ENCODE assay signal across 22 cellular contexts in genomic region chr15:68508485-68509189, GRCh38.
"Had no signal": no experiment of that assay in that cellular context is flagged by ENCODE, and none has a peak within 500 bp of the region (broad histone marks: within the 10 kb centered on the region; RNA-seq: fewer than 3 reads in every experiment).

No MANE protein-coding gene starts in this region.

- H3K4me3 ChIP-seq: lung, skin epidermis had no signal

- ATAC-seq: activated CD8-positive, alpha-beta T cell treated with anti-CD3 and anti-CD28 coated beads, Interleukin-2, amount 10 ng/mL, durations not matched to agents 7 days and 5 days; esophagus mucosa; left colon; sciatic nerve; stimulated activated memory B cell treated with anti-CD40 and anti-IgM and Interleukin-4, amounts not matched to agents 10 μg/mL and 1 μg/mL and 100 μg/mL, for 72 hours; stimulated activated naive CD8-positive, alpha-beta T cell treated with anti-CD3 and anti-CD28 coated beads, Interleukin-15, amount 100 ng/mL, for 72 hours had no signal

- H3K36me3 ChIP-seq: brain microvascular endothelial cell had no signal

- H3K27ac ChIP-seq: brain microvascular endothelial cell, skin epidermis had no signal

- H3K27me3 ChIP-seq: brain microvascular endothelial cell had no signal

- DNase-seq: activated B cell treated with CpG ODN at 0.5 μM for 24 hours; activated effector memory CD4-positive, alpha-beta T cell treated with anti-CD3 and anti-CD28 coated beads, Interleukin-2, amount 50 U/mL, for 16 hours; activated naive CD4-positive, alpha-beta T cell treated with anti-CD3 and anti-CD28 coated beads for 36 hours; activated naive CD8-positive, alpha-beta T cell treated with anti-CD3 and anti-CD28 coated beads for 36 hours; brain microvascular endothelial cell; caudate nucleus; cortex of kidney; foreskin fibroblast; immature natural killer cell; kidney; left colon; naive B cell; occipital lobe; stimulated activated CD4-positive, alpha-beta T cell treated with anti-CD3 and anti-CD28 coated beads, Interleukin-4, amount 100 ng/mL, for 24 hours; stimulated activated naive CD8-positive, alpha-beta T cell treated with anti-CD3 and anti-CD28 coated beads, Interleukin-15, amount 100 ng/mL, for 72 hours; T-helper 2 cell had no signal
